Comparison of ENCODE assay signal across 24 cellular contexts in genomic region chr19:30552593-30552992, GRCh38.
DNase-seq lines count a peak whose midpoint lies in the region; ATAC-seq, FAIRE-seq and TF ChIP-seq lines count a peak whose summit lies in the region.
"Had no signal": no experiment of that assay in that cellular context is flagged by ENCODE, and none has a peak within 500 bp of the region (broad histone marks: within the 10 kb centered on the region; RNA-seq: fewer than 3 reads in every experiment).

No MANE protein-coding gene starts in this region.

- no peaks in the 10 kb centered on the region for H3K9me3 ChIP-seq in HEK293 (ENCODE audit: control insufficient read depth, insufficient read depth, low read depth, low read length)
- H3K9me3 ChIP-seq: BE2C, Caco-2 had no signal

- peak; percentile 75 for DNase-seq in NCI-H82 treated with DMSO at 0.1 percent for 48 hours (lab: John Stamatoyannopoulos, UW; ENCODE audit: unreplicated experiment)
- peak; percentile 9 for DNase-seq in islet precursor cell
- DNase-seq in substantia nigra (lab: John Stamatoyannopoulos, UW), result no peak
- no peak for DNase-seq in HK-2 (ENCODE audit: unreplicated experiment)
- DNase-seq in GM19239 (ENCODE audit: insufficient read length, low spot score), result no peak
- DNase-seq: ACHN; BE2C; C1 segment of cervical spinal cord; Caco-2; CD4-positive, CD25-positive, alpha-beta regulatory T cell; CD8-positive, alpha-beta memory T cell; DMS79 treated with DMSO at 0.1 percent for 48 hours; GF-D8; HCEC 1CT; HFFc6; KBM-7 had no signal

- H3K4me1 ChIP-seq in HEK293 (ENCODE audit: control insufficient read depth, insufficient read depth, low read length), result peaks cover 8% of the 10 kb centered on the region
- H3K4me1 ChIP-seq: Caco-2 had no signal

- peaks cover 0 to 3% of the 10 kb centered on the region in 2 experiments; a peak in 1 of 3 replicates for H3K36me3 ChIP-seq in HEK293 (ENCODE audit: control insufficient read depth in 2 of 2, insufficient read depth in 1 of 2, low read length in 2 of 2)

- TF ChIP-seq CTCF in HEK293 (tag by site-specific recombination; IDR thresholded peaks at IDR 0.05), result no peak

- H3K4me3 ChIP-seq in HEK293 (ENCODE audit: low read depth, low read length), result no peak overlapping the region
- H3K4me3 ChIP-seq: GM12878, GM23338 had no signal

- ATAC-seq in GM18502 (IDR thresholded peaks at IDR 0.05; ENCODE audit: poor library complexity, unreplicated experiment), result no peak
- ATAC-seq: GM12878, GM23338, HepG2 had no signal

- CTCF ChIA-PET in HEK293 (lab: Yijun Ruan, JAX), result no interaction called here

- FAIRE-seq in GM19239 (lab: Jason Lieb, UNC), result no peak
- FAIRE-seq: A204.1, GM12878, GM18507, H54, HepG2 had no signal

- H3K27ac ChIP-seq in HEK293 (ENCODE audit: extremely low read depth, low read depth, low read length) (no peak overlapping the region), substantia nigra (ENCODE audit: low read depth, low read length, poor library complexity, severe bottlenecking) (peak overlapping the region; percentile 58)

- POLR2A ChIA-PET in HEK293 (lab: Yijun Ruan, JAX), result interaction anchor here (0.6 kb wide), 1 partner anchor 31 kb away, joined by 5 read pairs; no protein-coding TSS in a partner anchor

TF ChIP-seq in HEK293, 187 proteins besides CTCF, POLR2A, EP300 and RAD21:
- TF ChIP-seq SCRT2 (tag by site-specific recombination; IDR thresholded peaks at IDR 0.05) (peak; percentile 75), TSHZ1 (tag by site-specific recombination; IDR thresholded peaks at IDR 0.05; ENCODE audit: borderline replicate concordance) (no peak), SCRT1 (tag by site-specific recombination; IDR thresholded peaks at IDR 0.05; ENCODE audit: borderline replicate concordance) (0 out of 2 replicates have a peak, but pooled peaks have one; percentile 48), ZNF549 (tag by site-specific recombination; IDR thresholded peaks at IDR 0.05) (no peak)

Comparison
In these comparisons a context has a peak if more than half of its experiments do, and no peak if none do; other contexts are left out.
1. DNase-seq: peak in NCI-H82 treated with DMSO at 0.1 percent for 48 hours (single experiment) and islet precursor cell (single experiment); none in substantia nigra (0 of 49), HK-2 (single experiment) and GM19239 (single experiment).